ENCODE assay signal across 9 cellular contexts in the genomic region with DNA sequence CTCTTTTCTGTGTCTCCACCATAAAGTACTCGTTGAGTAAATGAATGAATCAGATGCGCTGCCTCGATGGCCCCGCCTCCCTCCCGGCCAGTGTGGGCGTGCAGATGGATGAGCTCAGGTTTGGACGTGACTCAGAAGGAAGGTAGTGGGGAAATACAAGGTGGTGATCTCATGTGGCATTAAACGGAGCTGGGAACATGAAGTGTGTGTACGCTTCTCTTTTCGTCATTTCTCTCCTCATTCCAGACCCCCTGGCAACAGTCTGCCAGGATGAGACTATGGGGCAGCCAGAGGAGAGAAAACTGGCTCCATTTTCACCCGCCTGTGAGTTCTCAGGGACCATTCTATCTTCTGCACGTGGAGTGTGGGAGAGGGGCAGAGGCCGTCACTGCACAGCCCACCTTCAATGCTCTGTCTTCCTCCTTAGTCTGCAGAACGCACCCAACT.
A peak's percentile ranks its signal among the peaks of the same experiment; 100 is the strongest.
DNase-seq lines count a peak whose midpoint lies in the region; ATAC-seq and TF ChIP-seq lines count a peak whose summit lies in the region.
"Had no signal": no experiment of that assay in that cellular context is flagged by ENCODE, and none has a peak within 500 bp of the region (broad histone marks: within the 10 kb centered on the region; RNA-seq: fewer than 3 reads in every experiment).

No MANE protein-coding gene starts in this region.

- H3K4ac ChIP-seq in trophoblast cell (ENCODE audit: low read depth, low read length), result no peak overlapping the region

- no peak overlapping the region for H2AFZ ChIP-seq in trophoblast cell (ENCODE audit: insufficient read depth, low read length, poor library complexity)

- H3K9me3 Mint-ChIP-seq in chondrocyte (ENCODE audit: low read depth), result no peaks in the 10 kb centered on the region
- H3K9me3 Mint-ChIP-seq: naive B cell had no signal

- H3K36me3 ChIP-seq in MG63 (no peaks in the 10 kb centered on the region), trophoblast cell (ENCODE audit: control insufficient read depth in 1 of 2, insufficient read depth in 2 of 2, low read length in 2 of 2) (no peaks in the 10 kb centered on the region), testis (ENCODE audit: low read depth, missing control alignments) (no peaks in the 10 kb centered on the region)

- no peak overlapping the region for H3K14ac ChIP-seq in trophoblast cell (ENCODE audit: low read length)

- peak overlapping the region; percentile 5 for H4K91ac ChIP-seq in trophoblast cell (ENCODE audit: low read depth, low read length)

- H3K9ac ChIP-seq in trophoblast cell (ENCODE audit: low read length), result no peak overlapping the region

- no peak overlapping the region for H3K18ac ChIP-seq in trophoblast cell (ENCODE audit: low read length)

- no peak for ATAC-seq in GM18498 (IDR thresholded peaks at IDR 0.05; ENCODE audit: unreplicated experiment)

- H3K4me3 ChIP-seq in MG63 (no peak overlapping the region), trophoblast cell (ENCODE audit: low read depth, low read length) (no peak overlapping the region), testis (no peak overlapping the region)

- H3K27me3 ChIP-seq in MG63, result no peaks in the 10 kb centered on the region
- no peaks in the 10 kb centered on the region for H3K27me3 ChIP-seq in trophoblast cell (ENCODE audit: insufficient read depth, low read length)
- H3K27me3 ChIP-seq in testis, result no peaks in the 10 kb centered on the region

- no peak overlapping the region for H2BK5ac ChIP-seq in trophoblast cell (ENCODE audit: low read depth, low read length, poor library complexity)

- no peak for TF ChIP-seq CTCF in chondrocyte (IDR thresholded peaks at IDR 0.05)
- TF ChIP-seq CTCF in testis (IDR thresholded peaks at IDR 0.05), result no peak

- no peak overlapping the region for H2AK5ac ChIP-seq in trophoblast cell (ENCODE audit: low read length)

- H3K4me1 ChIP-seq in trophoblast cell (ENCODE audit: control insufficient read depth in 1 of 2, insufficient read depth in 2 of 2, low read length in 2 of 2) (peaks cover 18 to 20% of the 10 kb centered on the region in 2 experiments), testis (peaks cover 6% of the 10 kb centered on the region)

- H3K36me3 Mint-ChIP-seq in chondrocyte (ENCODE audit: low read depth), result peaks cover 1% of the 10 kb centered on the region
- H3K36me3 Mint-ChIP-seq: naive B cell had no signal

- no peaks in the 10 kb centered on the region for H3K27me3 Mint-ChIP-seq in chondrocyte (ENCODE audit: low read depth)

- no peak overlapping the region for H3K4me2 ChIP-seq in trophoblast cell (ENCODE audit: low read length)

- peaks cover 40% of the 10 kb centered on the region for H3K4me1 Mint-ChIP-seq in chondrocyte (ENCODE audit: low read depth)
- H3K4me1 Mint-ChIP-seq: naive B cell had no signal

- no peak overlapping the region for H2BK120ac ChIP-seq in trophoblast cell (ENCODE audit: insufficient read depth, low read length, poor library complexity)

- no peak overlapping the region for H3K27ac ChIP-seq in trophoblast cell (ENCODE audit: low read depth, low read length)
- no peak overlapping the region for H3K27ac ChIP-seq in testis

- H3K79me1 ChIP-seq in trophoblast cell (ENCODE audit: low read length), result no peaks in the 10 kb centered on the region

- intact Hi-C loops in testis (cut with DNase I; ENCODE audit: low total_unique reads), result no loop called here

- no peak overlapping the region for H4K12ac ChIP-seq in trophoblast cell (ENCODE audit: low read depth, low read length)

- H3K4me3 Mint-ChIP-seq in chondrocyte (ENCODE audit: unreplicated experiment), result no peak overlapping the region
- H3K4me3 Mint-ChIP-seq: naive B cell had no signal

- DNase-seq in ELF-1 (ENCODE audit: low read depth, low spot score) (peak; percentile 70), MG63 (peak; percentile 81), chondrocyte (ENCODE audit: low spot score) (no peak), trophoblast cell (peak; percentile 80 to 88), testis (no peak), NCI-H128 (lab: John Stamatoyannopoulos, UW; ENCODE audit: unreplicated experiment) (no peak), NCI-H1092 treated with DMSO at 0.1 percent for 48 hours (lab: John Stamatoyannopoulos, UW) (no peak)
- DNase-seq: naive B cell had no signal

- peak overlapping the region; percentile 88 for H3K27ac Mint-ChIP-seq in chondrocyte (ENCODE audit: unreplicated experiment)

- H3K9me3 ChIP-seq in MG63 (no peaks in the 10 kb centered on the region), trophoblast cell (ENCODE audit: insufficient read depth, low read depth, low read length) (no peaks in the 10 kb centered on the region), testis (no peaks in the 10 kb centered on the region)

- H3K23ac ChIP-seq in trophoblast cell (ENCODE audit: low read length), result no peak overlapping the region

- no peak overlapping the region for H4K8ac ChIP-seq in trophoblast cell (ENCODE audit: low read depth, low read length)

- no peak overlapping the region for H2BK12ac ChIP-seq in trophoblast cell (ENCODE audit: low read length)

- no peaks in the 10 kb centered on the region for H3K79me2 ChIP-seq in trophoblast cell (ENCODE audit: control insufficient read depth, insufficient read depth, low read length, poor library complexity)

- no CpG with 5 or more reads among the region's 14 CpGs for whole genome bisulfite sequencing in trophoblast cell (ENCODE audit: extremely low coverage, insufficient coverage, insufficient read length)
- 82 to 83% methylated on average over 14 of the region's 14 CpGs for WGBS in testis, 2 donors

- TF ChIP-seq POLR2A in testis (IDR thresholded peaks at IDR 0.05), result no peak

Comparison
In these comparisons a context has a peak if more than half of its experiments do, and no peak if none do; other contexts are left out.
1. DNase-seq: peak in ELF-1 (single experiment), MG63 (single experiment) and trophoblast cell (2 of 2); none in chondrocyte (single experiment), testis (single experiment), NCI-H128 (single experiment) and NCI-H1092 treated with DMSO at 0.1 percent for 48 hours (single experiment).